In genomic region chr14:65769151-65769550, GRCh38 we compare ENCODE assay signal across 13 cellular contexts.
DNase-seq lines count a peak whose midpoint lies in the region; ATAC-seq and TF ChIP-seq lines count a peak whose summit lies in the region.
"Had no signal": no experiment of that assay in that cellular context is flagged by ENCODE, and none has a peak within 500 bp of the region (broad histone marks: within the 10 kb centered on the region; RNA-seq: fewer than 3 reads in every experiment).

No MANE protein-coding gene starts in this region.

- 0 out of 2 replicates have a peak, but pooled peaks cover 3% of the 10 kb centered on the region for H3K27me3 Mint-ChIP-seq in WTC11 (ENCODE audit: low read depth)
- H3K27me3 Mint-ChIP-seq: CD4-positive, alpha-beta memory T cell had no signal

- H3K27ac Mint-ChIP-seq in WTC11 = no peak overlapping the region
- H3K27ac Mint-ChIP-seq: CD4-positive, alpha-beta memory T cell had no signal

- H3K9me3 Mint-ChIP-seq in WTC11 = peaks cover 10% of the 10 kb centered on the region

- H3K36me3 Mint-ChIP-seq in WTC11 = no peaks in the 10 kb centered on the region

- H3K27ac ChIP-seq in RWPE2 (ENCODE audit: poor library complexity, severe bottlenecking) = no peak overlapping the region
- H3K27ac ChIP-seq: A549, C4-2B had no signal

- H3K4me1 Mint-ChIP-seq in WTC11 = no peaks in the 10 kb centered on the region
- H3K4me1 Mint-ChIP-seq: CD4-positive, alpha-beta memory T cell had no signal

- H3K9me3 ChIP-seq in RWPE2 (ENCODE audit: severe bottlenecking) = no peaks in the 10 kb centered on the region
- H3K9me3 ChIP-seq: A549, BE2C had no signal

- H3K27me3 ChIP-seq in RWPE2 (ENCODE audit: insufficient read depth, poor library complexity, severe bottlenecking) = no peaks in the 10 kb centered on the region
- H3K27me3 ChIP-seq: BE2C had no signal

- H3K36me3 ChIP-seq in RWPE2 (ENCODE audit: low read depth) = no peaks in the 10 kb centered on the region
- H3K36me3 ChIP-seq: BE2C had no signal

- POLR2A ChIA-PET in WTC11 (lab: Charles Lee) = no interaction called here

- H3K4me3 Mint-ChIP-seq in WTC11 = no peak overlapping the region
- H3K4me3 Mint-ChIP-seq: CD4-positive, alpha-beta memory T cell had no signal

- TF ChIP-seq CTCF in RWPE2 (IDR thresholded peaks at IDR 0.05; ENCODE audit: poor library complexity, severe bottlenecking) = no peak
- TF ChIP-seq CTCF in WTC11 (IDR thresholded peaks at IDR 0.05) = no peak

- no peak for DNase-seq in RWPE2 (ENCODE audit: low spot score)
- DNase-seq in cerebellum (ENCODE audit: low spot score) = peak; percentile 60
- DNase-seq in pons (ENCODE audit: low spot score) = peak; percentile 12
- DNase-seq in T-helper 1 cell = no peak
- DNase-seq in NCI-H1694 treated with DMSO at 0.1 percent for 48 hours (lab: John Stamatoyannopoulos, UW) = no peak
- DNase-seq in WTC11 (ENCODE audit: low spot score) = no peak
- DNase-seq: BE2C; CD4-positive, alpha-beta memory T cell; DMS79; IMR-90 had no signal

- CTCF ChIA-PET in WTC11 (lab: Charles Lee) = no interaction called here

- no peaks in the 10 kb centered on the region for H3K4me1 ChIP-seq in RWPE2 (ENCODE audit: insufficient read depth, poor library complexity, severe bottlenecking)
- H3K4me1 ChIP-seq: A549, BE2C had no signal

- ATAC-seq in RWPE2 (ENCODE audit: low read depth) (peak; percentile 23; the same call in 1 of the 3 replicates), WTC11 (no peak)
- ATAC-seq: A549, HCT116 had no signal

- no peak overlapping the region for H3K4me3 ChIP-seq in RWPE2 (ENCODE audit: severe bottlenecking)
- H3K4me3 ChIP-seq: A549 had no signal

TF ChIP-seq in WTC11, 78 proteins besides CTCF, POLR2A, EP300 and RAD21:
- no peak for TF ChIP-seq AFF4 (CRISPR knock-in tag; IDR thresholded peaks at IDR 0.05; ENCODE audit: borderline replicate concordance)
- no peak for TF ChIP-seq CDX4 (CRISPR knock-in tag; IDR thresholded peaks at IDR 0.05; ENCODE audit: borderline replicate concordance)
TF ChIP-seq in WTC11: peak in this region for 0.

Comparison
In these comparisons a context has a peak if more than half of its experiments do, and no peak if none do; other contexts are left out.
1. DNase-seq: peak in cerebellum (single experiment) and pons (single experiment); none in RWPE2 (single experiment), T-helper 1 cell (0 of 5), NCI-H1694 treated with DMSO at 0.1 percent for 48 hours (single experiment) and WTC11 (single experiment).